8 cellular contexts compared by ENCODE assay signal in genomic region chr17:67422296-67422695, GRCh38. TPM values are rescaled to one million over a fixed set of nuclear protein-coding genes. Genes with fewer than 3 reads are reported as not detected.
DNase-seq lines count a peak whose midpoint lies in the region; ATAC-seq, FAIRE-seq and TF ChIP-seq lines count a peak whose summit lies in the region.
"Not testable (repeated sequence)": the region's sequence is repeated elsewhere in the genome, so short reads cannot be mapped to it uniquely, and the experiment has no call there.

No MANE protein-coding gene starts in this region.

- not testable (repeated sequence) for H3K27me3 Mint-ChIP-seq in WTC11 (ENCODE audit: low read depth)

- not testable (repeated sequence) for TF ChIP-seq POLR2A in A549 (IDR thresholded peaks at IDR 0.05; ENCODE audit: low read length)

- H3K27ac Mint-ChIP-seq in WTC11: 0 out of 2 replicates have a peak overlapping the region, but pooled peaks have one; percentile 50

- TF ChIP-seq CTCF in A549 (IDR thresholded peaks at IDR 0.05); WTC11 (IDR thresholded peaks at IDR 0.05); brain microvascular endothelial cell (IDR thresholded peaks at IDR 0.05; ENCODE audit: low read depth, low read length, missing control alignments); foreskin keratinocyte (conservative IDR thresholded peaks at IDR 0.05): not testable (repeated sequence)

- H3K4me2 ChIP-seq in A549: peak overlapping the region; percentile 63

- ATAC-seq in A549: peak in 1 of 2 experiments; percentile 36; a peak in 3 of 6 replicates
- not testable (repeated sequence) for ATAC-seq in WTC11
- peak; percentile 77 for ATAC-seq in foreskin keratinocyte

- POLR2A ChIA-PET in A549 (lab: Yijun Ruan, JAX): interaction anchor here (1.2 to 1.7 kb wide), 2 partner anchors 19 to 69 kb away, joined by 4 to 5 read pairs; no protein-coding TSS in a partner anchor
- POLR2A ChIA-PET in WTC11 (lab: Charles Lee): not testable (repeated sequence)

- in situ Hi-C loops in brain microvascular endothelial cell (cut with HindIII; ENCODE audit: low pct_ligation_motif_present, low sequenced_read_pairs): not testable (repeated sequence)

- H3K4me1 Mint-ChIP-seq in WTC11: peaks cover 36% of the 10 kb centered on the region

- not testable (repeated sequence) for TF ChIP-seq RAD21 in A549 (conservative IDR thresholded peaks at IDR 0.05 in 1 of 2, IDR thresholded peaks at IDR 0.05 in 1 of 2)

- not testable (repeated sequence) for H3K36me3 ChIP-seq in KOPT-K1 (ENCODE audit: insufficient read depth, low read length); brain microvascular endothelial cell (replicated peaks); muscle layer of duodenum (ENCODE audit: control insufficient read depth in 1 of 2, insufficient read depth in 2 of 2, low read length in 2 of 2)

- not testable (repeated sequence) for H3K4me3 ChIP-seq in A549; brain microvascular endothelial cell (ENCODE audit: low read depth, low read length); muscle layer of duodenum (ENCODE audit: low read depth in 1 of 2, low read length in 2 of 2)

- peak in 1 of 2 experiments; percentile 2; a peak in 1 of 5 replicates for TF ChIP-seq EP300 in A549 (IDR thresholded peaks at IDR 0.05)

- 88% methylated on average over 4 of the region's 4 CpGs for WGBS in A549 (ENCODE audit: missing lambda C conversion rate)

- H3K27me3 ChIP-seq in brain microvascular endothelial cell (replicated peaks); foreskin keratinocyte; muscle layer of duodenum (ENCODE audit: low read depth, low read length): not testable (repeated sequence)

- H3K27ac ChIP-seq in A549: peak overlapping the region; percentile 68 to 77
- H3K27ac ChIP-seq in KOPT-K1 (ENCODE audit: low read depth, low read length, poor library complexity, severe bottlenecking): peak overlapping the region; percentile 53
- peak overlapping the region; percentile 60 for H3K27ac ChIP-seq in brain microvascular endothelial cell
- H3K27ac ChIP-seq in foreskin keratinocyte: peak overlapping the region; percentile 90
- peak overlapping the region; percentile 56 for H3K27ac ChIP-seq in muscle layer of duodenum (ENCODE audit: low read length)

- H3K9me3 Mint-ChIP-seq in WTC11: not testable (repeated sequence)

- CTCF ChIA-PET in A549 (lab: Yijun Ruan, JAX): interaction anchor here (1.0 to 2.2 kb wide), 6 partner anchors 9 to 53 kb away, joined by 3 to 13 read pairs (median 8); no protein-coding TSS in a partner anchor
- CTCF ChIA-PET in WTC11 (lab: Charles Lee): not testable (repeated sequence)

- not testable (repeated sequence) for FAIRE-seq in A549 (lab: Jason Lieb, UNC)

- not testable (repeated sequence) for H3K36me3 Mint-ChIP-seq in WTC11

- H3K4me3 Mint-ChIP-seq in WTC11: not testable (repeated sequence)

- H3K4me1 ChIP-seq in A549 (peaks cover 27% of the 10 kb centered on the region), foreskin keratinocyte (peaks cover 47% of the 10 kb centered on the region)
- not testable (repeated sequence) for H3K4me1 ChIP-seq in muscle layer of duodenum (ENCODE audit: control insufficient read depth in 1 of 2, insufficient read depth in 2 of 2, low read length in 2 of 2)

- not testable (repeated sequence) for DNase-seq in A549 (ENCODE audit: low read depth in 1 of 2, low spot score in 1 of 2); WTC11 (ENCODE audit: low spot score); brain microvascular endothelial cell; foreskin keratinocyte
- DNase-seq in activated T-helper 1 cell treated with Interleukin-2 at 50 U/mL for 16 hours (ENCODE audit: low read depth): peak; percentile 21
- peak; percentile 39 for DNase-seq in stimulated activated CD4-positive, alpha-beta T cell treated with anti-CD3 and anti-CD28 coated beads, Interleukin-2, amount 100 ng/mL, for 4 hours (ENCODE audit: low read depth)

- not testable (repeated sequence) for H3K9me3 ChIP-seq in A549; KOPT-K1 (ENCODE audit: insufficient read depth, low read length, poor library complexity, severe bottlenecking); muscle layer of duodenum (ENCODE audit: control insufficient read depth in 1 of 2, low read length in 2 of 2)

RNA-seq across cellular contexts. Expression of gene PITPNC1, which starts 45.2 kb away (rescaled TPM):
- 10.8 and 11.2 TPM in 2 replicates for polyA plus RNA-seq in A549 (2011; rRNA removed)
- 2.4 and 3.1 TPM in 2 replicates for polyA plus RNA-seq in A549 (2012; cell fraction: cytosol; rRNA removed)
- polyA plus RNA-seq in A549 (2012; cell fraction: nucleus; rRNA removed): 1.2 and 1.5 TPM in 2 replicates
- polyA plus RNA-seq in A549 (2017; fragmentation: RNase III; extraction: RNeasy Plus Mini Kit Qiagen cat#74134 plus additional on column Dnase treatment): 3.1 to 3.9 TPM (median 3.7 TPM) in 3 replicates
- polyA minus RNA-seq in A549 (2011; rRNA and poly(A)+ RNA removed): 5.5 and 10.7 TPM in 2 replicates
- total RNA-seq in WTC11 (2021): 36.9 to 42.0 TPM (median 39.8 TPM) in 3 replicates
- total RNA-seq in foreskin keratinocyte: 58.4 and 64.8 TPM in 2 replicates
- polyA plus RNA-seq in foreskin keratinocyte: 56.4 and 57.3 TPM in 2 replicates

RNA-seq across cellular contexts. Expression of gene PSMD12, which starts 55.9 kb away (rescaled TPM):
- polyA plus RNA-seq in A549 (2011; rRNA removed) (63.4 and 106 TPM in 2 replicates), A549 (2017; fragmentation: RNase III; extraction: RNeasy Plus Mini Kit Qiagen cat#74134 plus additional on column Dnase treatment) (104 to 126 TPM (median 106 TPM) in 3 replicates), foreskin keratinocyte (39.9 and 50.6 TPM in 2 replicates)
- 36.6 and 41.6 TPM in 2 replicates for polyA plus RNA-seq in A549 (2012; cell fraction: cytosol; rRNA removed)
- polyA plus RNA-seq in A549 (2012; cell fraction: nucleus; rRNA removed): 15.5 and 18.5 TPM in 2 replicates
- polyA minus RNA-seq in A549 (2011; rRNA and poly(A)+ RNA removed): 18.3 and 18.5 TPM in 2 replicates
- total RNA-seq in WTC11 (2021) (58.9 to 66.9 TPM (median 59.0 TPM) in 3 replicates), foreskin keratinocyte (55.1 and 66.5 TPM in 2 replicates)
